ENCODE assay signal across 2 cellular contexts in genomic region chr7:5310822-5311405, GRCh38.
TF ChIP-seq lines count a peak whose summit lies in the region.

No MANE protein-coding gene starts in this region.

TF ChIP-seq in GM12891, 5 proteins besides CTCF, POLR2A, EP300 and RAD21 (continued from another document):
- TF ChIP-seq TAF1 (IDR thresholded peaks at IDR 0.05; ENCODE audit: low read depth, low read length) (no peak), POLR2AphosphoS5 (IDR thresholded peaks at IDR 0.05; ENCODE audit: low read depth, low read length) (no peak), POU2F2 (IDR thresholded peaks at IDR 0.05; ENCODE audit: low read depth, low read length) (no peak), PAX5 (IDR thresholded peaks at IDR 0.05; ENCODE audit: insufficient read depth, low read length, severe bottlenecking) (no peak)

TF ChIP-seq in H1, 55 proteins besides CTCF, POLR2A, EP300 and RAD21:
- TF ChIP-seq SP4 (IDR thresholded peaks at IDR 0.05; ENCODE audit: low read length), result no peak
- TF ChIP-seq POU5F1 (IDR thresholded peaks at IDR 0.05; ENCODE audit: low read depth, low read length), result no peak
- TF ChIP-seq SP1 (IDR thresholded peaks at IDR 0.05; ENCODE audit: low read depth, low read length), result no peak
- TF ChIP-seq TCF12 (IDR thresholded peaks at IDR 0.05; ENCODE audit: low read depth, low read length), result no peak
- no peak for TF ChIP-seq RFX5 (IDR thresholded peaks at IDR 0.05; ENCODE audit: borderline replicate concordance, low read depth, low read length)
- no peak for TF ChIP-seq CHD2 (IDR thresholded peaks at IDR 0.05; ENCODE audit: low read length)
- TF ChIP-seq RBBP5 (IDR thresholded peaks at IDR 0.05; ENCODE audit: borderline replicate concordance, low read depth, low read length), result no peak
- no peak for TF ChIP-seq ZNF274 (IDR thresholded peaks at IDR 0.05; ENCODE audit: borderline replicate concordance, extremely low read depth, low read length)
- no peak for TF ChIP-seq CREB1 (IDR thresholded peaks at IDR 0.05)
- no peak for TF ChIP-seq MAX (IDR thresholded peaks at IDR 0.05)
